ENCODE assay signal across 3 cellular contexts in the genomic region with DNA sequence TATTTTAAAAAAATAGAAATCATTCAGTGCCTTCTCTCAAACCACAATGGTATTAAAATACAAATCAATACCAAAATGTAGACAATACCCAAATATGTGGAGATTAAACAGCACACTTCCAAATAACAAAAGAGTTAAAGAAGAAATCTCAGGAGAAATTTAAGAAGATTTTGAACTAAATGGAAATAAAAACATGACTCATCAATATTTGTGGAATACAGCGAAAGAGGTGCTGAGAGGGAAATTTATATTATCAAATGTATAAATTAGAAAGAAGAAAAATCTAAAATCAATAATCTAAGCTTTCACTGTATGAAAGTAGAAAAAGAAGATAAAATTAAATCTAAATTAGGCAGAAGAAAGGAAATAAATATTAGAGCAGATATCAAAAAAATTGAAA.
A peak's percentile ranks its signal among the peaks of the same experiment; 100 is the strongest.
TF ChIP-seq lines count a peak whose summit lies in the region.

No MANE protein-coding gene starts in this region.

TF ChIP-seq in A549, 52 proteins besides CTCF, POLR2A, EP300 and RAD21:
- TF ChIP-seq NFE2L2 (conservative IDR thresholded peaks at IDR 0.05; ENCODE audit: low read length): peak; percentile 85
- no peak for TF ChIP-seq KDM1A (IDR thresholded peaks at IDR 0.05; ENCODE audit: low read depth)
- TF ChIP-seq FOSL2 (IDR thresholded peaks at IDR 0.05): no peak
- TF ChIP-seq FOSL2 (CRISPR knock-in tag; IDR thresholded peaks at IDR 0.05): peak; percentile 10; the same call in 1 of the 2 replicates
- TF ChIP-seq MAFK (IDR thresholded peaks at IDR 0.05; ENCODE audit: partially characterized antibody): peak; percentile 92
TF ChIP-seq in A549: peak in this region for 3.

TF ChIP-seq in IMR-90, 13 proteins besides CTCF, POLR2A, EP300 and RAD21:
- TF ChIP-seq MAFK (IDR thresholded peaks at IDR 0.05; ENCODE audit: low read depth, low read length): peak; percentile 81
- TF ChIP-seq RCOR1 (IDR thresholded peaks at IDR 0.05; ENCODE audit: insufficient replicate concordance, low read length): no peak
- TF ChIP-seq NFE2L2 (IDR thresholded peaks at IDR 0.05; ENCODE audit: low read depth, low read length): peak; percentile 89

TF ChIP-seq in H1, 55 proteins besides CTCF, POLR2A, EP300 and RAD21:
- TF ChIP-seq, protein P1, sequence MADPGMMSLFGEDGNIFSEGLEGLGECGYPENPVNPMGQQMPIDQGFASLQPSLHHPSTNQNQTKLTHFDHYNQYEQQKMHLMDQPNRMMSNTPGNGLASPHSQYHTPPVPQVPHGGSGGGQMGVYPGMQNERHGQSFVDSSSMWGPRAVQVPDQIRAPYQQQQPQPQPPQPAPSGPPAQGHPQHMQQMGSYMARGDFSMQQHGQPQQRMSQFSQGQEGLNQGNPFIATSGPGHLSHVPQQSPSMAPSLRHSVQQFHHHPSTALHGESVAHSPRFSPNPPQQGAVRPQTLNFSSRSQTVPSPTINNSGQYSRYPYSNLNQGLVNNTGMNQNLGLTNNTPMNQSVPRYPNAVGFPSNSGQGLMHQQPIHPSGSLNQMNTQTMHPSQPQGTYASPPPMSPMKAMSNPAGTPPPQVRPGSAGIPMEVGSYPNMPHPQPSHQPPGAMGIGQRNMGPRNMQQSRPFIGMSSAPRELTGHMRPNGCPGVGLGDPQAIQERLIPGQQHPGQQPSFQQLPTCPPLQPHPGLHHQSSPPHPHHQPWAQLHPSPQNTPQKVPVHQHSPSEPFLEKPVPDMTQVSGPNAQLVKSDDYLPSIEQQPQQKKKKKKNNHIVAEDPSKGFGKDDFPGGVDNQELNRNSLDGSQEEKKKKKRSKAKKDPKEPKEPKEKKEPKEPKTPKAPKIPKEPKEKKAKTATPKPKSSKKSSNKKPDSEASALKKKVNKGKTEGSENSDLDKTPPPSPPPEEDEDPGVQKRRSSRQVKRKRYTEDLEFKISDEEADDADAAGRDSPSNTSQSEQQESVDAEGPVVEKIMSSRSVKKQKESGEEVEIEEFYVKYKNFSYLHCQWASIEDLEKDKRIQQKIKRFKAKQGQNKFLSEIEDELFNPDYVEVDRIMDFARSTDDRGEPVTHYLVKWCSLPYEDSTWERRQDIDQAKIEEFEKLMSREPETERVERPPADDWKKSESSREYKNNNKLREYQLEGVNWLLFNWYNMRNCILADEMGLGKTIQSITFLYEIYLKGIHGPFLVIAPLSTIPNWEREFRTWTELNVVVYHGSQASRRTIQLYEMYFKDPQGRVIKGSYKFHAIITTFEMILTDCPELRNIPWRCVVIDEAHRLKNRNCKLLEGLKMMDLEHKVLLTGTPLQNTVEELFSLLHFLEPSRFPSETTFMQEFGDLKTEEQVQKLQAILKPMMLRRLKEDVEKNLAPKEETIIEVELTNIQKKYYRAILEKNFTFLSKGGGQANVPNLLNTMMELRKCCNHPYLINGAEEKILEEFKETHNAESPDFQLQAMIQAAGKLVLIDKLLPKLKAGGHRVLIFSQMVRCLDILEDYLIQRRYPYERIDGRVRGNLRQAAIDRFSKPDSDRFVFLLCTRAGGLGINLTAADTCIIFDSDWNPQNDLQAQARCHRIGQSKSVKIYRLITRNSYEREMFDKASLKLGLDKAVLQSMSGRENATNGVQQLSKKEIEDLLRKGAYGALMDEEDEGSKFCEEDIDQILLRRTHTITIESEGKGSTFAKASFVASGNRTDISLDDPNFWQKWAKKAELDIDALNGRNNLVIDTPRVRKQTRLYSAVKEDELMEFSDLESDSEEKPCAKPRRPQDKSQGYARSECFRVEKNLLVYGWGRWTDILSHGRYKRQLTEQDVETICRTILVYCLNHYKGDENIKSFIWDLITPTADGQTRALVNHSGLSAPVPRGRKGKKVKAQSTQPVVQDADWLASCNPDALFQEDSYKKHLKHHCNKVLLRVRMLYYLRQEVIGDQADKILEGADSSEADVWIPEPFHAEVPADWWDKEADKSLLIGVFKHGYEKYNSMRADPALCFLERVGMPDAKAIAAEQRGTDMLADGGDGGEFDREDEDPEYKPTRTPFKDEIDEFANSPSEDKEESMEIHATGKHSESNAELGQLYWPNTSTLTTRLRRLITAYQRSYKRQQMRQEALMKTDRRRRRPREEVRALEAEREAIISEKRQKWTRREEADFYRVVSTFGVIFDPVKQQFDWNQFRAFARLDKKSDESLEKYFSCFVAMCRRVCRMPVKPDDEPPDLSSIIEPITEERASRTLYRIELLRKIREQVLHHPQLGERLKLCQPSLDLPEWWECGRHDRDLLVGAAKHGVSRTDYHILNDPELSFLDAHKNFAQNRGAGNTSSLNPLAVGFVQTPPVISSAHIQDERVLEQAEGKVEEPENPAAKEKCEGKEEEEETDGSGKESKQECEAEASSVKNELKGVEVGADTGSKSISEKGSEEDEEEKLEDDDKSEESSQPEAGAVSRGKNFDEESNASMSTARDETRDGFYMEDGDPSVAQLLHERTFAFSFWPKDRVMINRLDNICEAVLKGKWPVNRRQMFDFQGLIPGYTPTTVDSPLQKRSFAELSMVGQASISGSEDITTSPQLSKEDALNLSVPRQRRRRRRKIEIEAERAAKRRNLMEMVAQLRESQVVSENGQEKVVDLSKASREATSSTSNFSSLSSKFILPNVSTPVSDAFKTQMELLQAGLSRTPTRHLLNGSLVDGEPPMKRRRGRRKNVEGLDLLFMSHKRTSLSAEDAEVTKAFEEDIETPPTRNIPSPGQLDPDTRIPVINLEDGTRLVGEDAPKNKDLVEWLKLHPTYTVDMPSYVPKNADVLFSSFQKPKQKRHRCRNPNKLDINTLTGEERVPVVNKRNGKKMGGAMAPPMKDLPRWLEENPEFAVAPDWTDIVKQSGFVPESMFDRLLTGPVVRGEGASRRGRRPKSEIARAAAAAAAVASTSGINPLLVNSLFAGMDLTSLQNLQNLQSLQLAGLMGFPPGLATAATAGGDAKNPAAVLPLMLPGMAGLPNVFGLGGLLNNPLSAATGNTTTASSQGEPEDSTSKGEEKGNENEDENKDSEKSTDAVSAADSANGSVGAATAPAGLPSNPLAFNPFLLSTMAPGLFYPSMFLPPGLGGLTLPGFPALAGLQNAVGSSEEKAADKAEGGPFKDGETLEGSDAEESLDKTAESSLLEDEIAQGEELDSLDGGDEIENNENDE (IDR thresholded peaks at IDR 0.05; ENCODE audit: insufficient replicate concordance, low read length): no peak
- TF ChIP-seq HDAC2 (IDR thresholded peaks at IDR 0.05; ENCODE audit: borderline replicate concordance in 1 of 2, low read depth in 2 of 2, low read length in 2 of 2) (no peak), CEBPB (IDR thresholded peaks at IDR 0.05; ENCODE audit: low read depth, low read length) (no peak), MAFK (IDR thresholded peaks at IDR 0.05; ENCODE audit: low read depth, low read length) (peak; percentile 45; the same call in 1 of the 2 replicates), FOSL1 (IDR thresholded peaks at IDR 0.05; ENCODE audit: insufficient read depth, low read depth, low read length) (no peak)
